Comparison of ENCODE assay signal across 1 cellular context in the genomic region with DNA sequence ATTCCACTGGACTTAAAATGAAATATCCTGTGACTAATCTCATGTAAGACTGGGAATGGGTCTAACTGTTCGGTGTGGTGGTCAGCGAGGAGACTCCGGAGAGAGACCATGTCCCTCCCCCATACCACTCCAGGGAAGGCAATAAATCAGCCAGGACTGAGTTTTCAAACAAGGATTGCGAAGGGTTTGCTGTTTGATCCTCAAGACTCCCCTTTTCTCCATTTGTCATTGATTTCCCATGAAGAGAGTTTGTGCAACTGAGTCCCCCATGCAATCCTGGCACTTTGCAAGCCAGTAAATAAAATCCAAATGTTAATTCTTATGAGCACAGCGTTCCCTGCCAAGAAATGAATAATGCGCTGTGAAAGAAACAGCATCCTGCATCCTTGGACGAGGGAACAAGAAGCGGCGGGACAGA.
TF ChIP-seq lines count a peak whose summit lies in the region.

No MANE protein-coding gene starts in this region.

TF ChIP-seq in SK-N-SH treated with all-trans-retinoic acid at 6 μM for 48 hours, 23 proteins besides CTCF, POLR2A, EP300 and RAD21 (continued from another document):
- TF ChIP-seq TSHZ2 (CRISPR knock-in tag; IDR thresholded peaks at IDR 0.05): no peak
